Comparison of ENCODE assay signal across 17 cellular contexts in genomic region chr6:10793695-10794094, GRCh38. TPM values are rescaled to one million over a fixed set of nuclear protein-coding genes. Genes with fewer than 3 reads are reported as not detected.
DNase-seq lines count a peak whose midpoint lies in the region; ATAC-seq and TF ChIP-seq lines count a peak whose summit lies in the region.
"Had no signal": no experiment of that assay in that cellular context is flagged by ENCODE, and none has a peak within 500 bp of the region (broad histone marks: within the 10 kb centered on the region; RNA-seq: fewer than 3 reads in every experiment).

No MANE protein-coding gene starts in this region.

- H3K27me3 ChIP-seq in OCI-LY3 (ENCODE audit: low read depth, low read length): no peaks in the 10 kb centered on the region

- H3K36me3 ChIP-seq in OCI-LY3 (replicated peaks; ENCODE audit: low read depth, low read length): no peaks in the 10 kb centered on the region

- peak; percentile 51 for ATAC-seq in activated T-helper 17 cell treated with anti-CD3 and anti-CD28 coated beads, Interleukin-2, amount 50 U/mL, for 72 hours (replicated peaks)
- ATAC-seq in stimulated activated memory B cell treated with anti-CD40 and anti-IgM and Interleukin-4, amounts not matched to agents 10 μg/mL and 1 μg/mL and 100 μg/mL, for 72 hours: peak; percentile 74
- ATAC-seq in HG03469 (IDR thresholded peaks at IDR 0.05; ENCODE audit: unreplicated experiment) (no peak), HG03196 (IDR thresholded peaks at IDR 0.05; ENCODE audit: unreplicated experiment) (no peak)

- H3K79me2 ChIP-seq in OCI-LY3 (ENCODE audit: low read length): no peaks in the 10 kb centered on the region

- peak overlapping the region; percentile 13 for H3K27ac Mint-ChIP-seq in activated T-helper 17 cell treated with anti-CD3 and anti-CD28 coated beads, Interleukin-2, amount 50 U/mL, for 72 hours
- H3K27ac Mint-ChIP-seq in stimulated activated memory B cell treated with anti-CD40 and anti-IgM and Interleukin-4, amounts not matched to agents 10 μg/mL and 1 μg/mL and 100 μg/mL, for 72 hours: no peak overlapping the region
- H3K27ac Mint-ChIP-seq: B cell had no signal

- H2AFZ ChIP-seq in OCI-LY3 (ENCODE audit: low read depth, low read length): no peak overlapping the region

- H3K27me3 Mint-ChIP-seq in activated T-helper 17 cell treated with anti-CD3 and anti-CD28 coated beads, Interleukin-2, amount 50 U/mL, for 72 hours: no peaks in the 10 kb centered on the region
- H3K27me3 Mint-ChIP-seq in stimulated activated memory B cell treated with anti-CD40 and anti-IgM and Interleukin-4, amounts not matched to agents 10 μg/mL and 1 μg/mL and 100 μg/mL, for 72 hours: no peaks in the 10 kb centered on the region
- H3K27me3 Mint-ChIP-seq: B cell had no signal

- H3K4me3 Mint-ChIP-seq in activated T-helper 17 cell treated with anti-CD3 and anti-CD28 coated beads, Interleukin-2, amount 50 U/mL, for 72 hours: no peak overlapping the region
- no peak overlapping the region for H3K4me3 Mint-ChIP-seq in stimulated activated memory B cell treated with anti-CD40 and anti-IgM and Interleukin-4, amounts not matched to agents 10 μg/mL and 1 μg/mL and 100 μg/mL, for 72 hours
- H3K4me3 Mint-ChIP-seq: B cell had no signal

- no peak overlapping the region for H3K9ac ChIP-seq in OCI-LY3 (ENCODE audit: low read length)

- no peaks in the 10 kb centered on the region for H3K9me3 Mint-ChIP-seq in activated T-helper 17 cell treated with anti-CD3 and anti-CD28 coated beads, Interleukin-2, amount 50 U/mL, for 72 hours
- H3K9me3 Mint-ChIP-seq in stimulated activated memory B cell treated with anti-CD40 and anti-IgM and Interleukin-4, amounts not matched to agents 10 μg/mL and 1 μg/mL and 100 μg/mL, for 72 hours: no peaks in the 10 kb centered on the region

- DNase-seq in stimulated activated CD4-positive, alpha-beta T cell treated with anti-CD3 and anti-CD28 coated beads, Interleukin-1b, Interleukin-23, amount 100 ng/mL, for 48 hours: peak; percentile 5
- no peak for DNase-seq in stimulated activated CD4-positive, alpha-beta T cell treated with anti-CD3 and anti-CD28 coated beads, Interleukin-4, amount 100 ng/mL, for 1 hour
- no peak for DNase-seq in amygdala (lab: John Stamatoyannopoulos, UW)
- DNase-seq: DMS79 treated with DMSO at 0.1 percent for 48 hours, KG1, NCI-H1694 treated with DMSO at 0.1 percent for 48 hours, NCI-H510A, NCI-H748 treated with DMSO at 0.1 percent for 48 hours, SIG-M5 had no signal

- H3K4me1 ChIP-seq in OCI-LY3 (ENCODE audit: low read length): peaks cover 10% of the 10 kb centered on the region

- H3K4me3 ChIP-seq in OCI-LY3 (ENCODE audit: low read length): no peak overlapping the region

- H3K4me2 ChIP-seq in OCI-LY3 (ENCODE audit: low read length): 0 out of 2 replicates have a peak overlapping the region, but pooled peaks have one; percentile 1

- no peaks in the 10 kb centered on the region for H4K20me1 ChIP-seq in OCI-LY3 (ENCODE audit: insufficient read depth, low read length)

- H3K27ac ChIP-seq in OCI-LY3 (ENCODE audit: low read length): no peak overlapping the region
- H3K27ac ChIP-seq: RWPE1 had no signal

- TF ChIP-seq CTCF in OCI-LY3 (IDR thresholded peaks at IDR 0.05; ENCODE audit: low read depth, low read length): no peak

- H3K36me3 Mint-ChIP-seq in activated T-helper 17 cell treated with anti-CD3 and anti-CD28 coated beads, Interleukin-2, amount 50 U/mL, for 72 hours (ENCODE audit: low read depth): peaks cover 17% of the 10 kb centered on the region
- H3K36me3 Mint-ChIP-seq in stimulated activated memory B cell treated with anti-CD40 and anti-IgM and Interleukin-4, amounts not matched to agents 10 μg/mL and 1 μg/mL and 100 μg/mL, for 72 hours: peaks cover 34% of the 10 kb centered on the region

- no peaks in the 10 kb centered on the region for H3K9me3 ChIP-seq in OCI-LY3 (ENCODE audit: insufficient read depth, low read length)

- H3K4me1 Mint-ChIP-seq in activated T-helper 17 cell treated with anti-CD3 and anti-CD28 coated beads, Interleukin-2, amount 50 U/mL, for 72 hours: peaks cover 4% of the 10 kb centered on the region
- H3K4me1 Mint-ChIP-seq in stimulated activated memory B cell treated with anti-CD40 and anti-IgM and Interleukin-4, amounts not matched to agents 10 μg/mL and 1 μg/mL and 100 μg/mL, for 72 hours: peaks cover 12% of the 10 kb centered on the region
- H3K4me1 Mint-ChIP-seq: B cell had no signal

RNA-seq across cellular contexts. Expression of gene MAK, which starts 44.6 kb away (rescaled TPM):
- 1 to 10 TPM in 1 of 2 donors, under 1 TPM in 1; 0.84 to 1.1 TPM for total RNA-seq in activated T-helper 17 cell treated with anti-CD3 and anti-CD28 coated beads, Interleukin-2, amount 50 U/mL, for 72 hours
- total RNA-seq: A172, B cell had no signal

RNA-seq across cellular contexts. Expression of gene TMEM14B, which starts 46.1 kb away (rescaled TPM):
- 100 to 1,000 TPM in 1 of 2 donors, 10 to 100 TPM in 1; 90.4 to 109 TPM for total RNA-seq in activated T-helper 17 cell treated with anti-CD3 and anti-CD28 coated beads, Interleukin-2, amount 50 U/mL, for 72 hours

Comparison
In these comparisons a context has a peak if more than half of its experiments do, and no peak if none do; other contexts are left out.
1. ATAC-seq: peak in activated T-helper 17 cell treated with anti-CD3 and anti-CD28 coated beads, Interleukin-2, amount 50 U/mL, for 72 hours (single experiment) and stimulated activated memory B cell treated with anti-CD40 and anti-IgM and Interleukin-4, amounts not matched to agents 10 μg/mL and 1 μg/mL and 100 μg/mL, for 72 hours (single experiment); none in HG03469 (single experiment) and HG03196 (single experiment).